ENCODE assay signal across 7 cellular contexts in genomic region chr22:11055176-11055575, GRCh38.
DNase-seq lines count a peak whose midpoint lies in the region; ATAC-seq, FAIRE-seq and TF ChIP-seq lines count a peak whose summit lies in the region.
"Not testable (repeated sequence)": the region's sequence is repeated elsewhere in the genome, so short reads cannot be mapped to it uniquely, and the experiment has no call there.

No MANE protein-coding gene starts in this region.

- TF ChIP-seq CTCF in endothelial cell (IDR thresholded peaks at IDR 0.05; ENCODE audit: unreplicated experiment); HepG2 (CRISPR knock-in tag; IDR thresholded peaks at IDR 0.05); osteocyte (IDR thresholded peaks at IDR 0.05); upper lobe of right lung (IDR thresholded peaks at IDR 0.05): not testable (repeated sequence)

- H3K4me1 ChIP-seq in HepG2 (ENCODE audit: insufficient read depth, low read length); upper lobe of right lung: not testable (repeated sequence)

- peak; percentile 51 for DNase-seq in activated CD4-positive, alpha-beta T cell treated with anti-CD3 and anti-CD28 coated beads, Interleukin-2, amount 10 ng/mL, durations not matched to agents 24 days and 14 days
- not testable (repeated sequence) for DNase-seq in endothelial cell (ENCODE audit: low spot score); left ventricle myocardium superior; HepG2 (ENCODE audit: low spot score)
- DNase-seq in mesenteric fat pad (ENCODE audit: low spot score) = peak; percentile 90
- DNase-seq in osteocyte (ENCODE audit: extremely low spot score, unreplicated experiment) = peak; percentile 87
- DNase-seq in upper lobe of right lung = peak; percentile 71

- not testable (repeated sequence) for TF ChIP-seq EP300 in HepG2 (IDR thresholded peaks at IDR 0.05; ENCODE audit: low read depth in 2 of 2, low read length in 2 of 2); HepG2 (CRISPR knock-in tag; IDR thresholded peaks at IDR 0.05; ENCODE audit: borderline replicate concordance)

- not testable (repeated sequence) for H3K27me3 Mint-ChIP-seq in activated CD4-positive, alpha-beta T cell treated with anti-CD3 and anti-CD28 coated beads, Interleukin-2, amount 10 ng/mL, durations not matched to agents 24 days and 14 days; osteocyte (ENCODE audit: unreplicated experiment)
- peaks cover 26% of the 10 kb centered on the region for H3K27me3 Mint-ChIP-seq in endothelial cell (ENCODE audit: unreplicated experiment)

- TF ChIP-seq POLR2A in HepG2 (IDR thresholded peaks at IDR 0.05; ENCODE audit: insufficient read depth in 1 of 2, low read depth in 2 of 2, low read length in 2 of 2) = not testable (repeated sequence)

- POLR2A ChIA-PET in HepG2 (lab: Yijun Ruan, JAX) = not testable (repeated sequence)

- 50% methylated on average over 8 of the region's 8 CpGs for WGBS in HepG2 (ENCODE audit: low lambda C conversion rate)

- not testable (repeated sequence) for H3K4me3 Mint-ChIP-seq in activated CD4-positive, alpha-beta T cell treated with anti-CD3 and anti-CD28 coated beads, Interleukin-2, amount 10 ng/mL, durations not matched to agents 24 days and 14 days; osteocyte (ENCODE audit: unreplicated experiment)
- H3K4me3 Mint-ChIP-seq in endothelial cell (ENCODE audit: unreplicated experiment) = peak overlapping the region; percentile 25

- not testable (repeated sequence) for H3K4me3 ChIP-seq in HepG2 (replicated peaks in 1 of 3; ENCODE audit: insufficient read depth in 1 of 3, low read depth in 2 of 3, low read length in 3 of 3); upper lobe of right lung

- H3K9ac ChIP-seq in HepG2 (ENCODE audit: insufficient read depth, low read depth, low read length) = not testable (repeated sequence)

- H3K36me3 Mint-ChIP-seq in activated CD4-positive, alpha-beta T cell treated with anti-CD3 and anti-CD28 coated beads, Interleukin-2, amount 10 ng/mL, durations not matched to agents 24 days and 14 days (ENCODE audit: low read depth); osteocyte (ENCODE audit: unreplicated experiment): not testable (repeated sequence)
- H3K36me3 Mint-ChIP-seq in endothelial cell (ENCODE audit: low read depth, unreplicated experiment) = peaks cover 16% of the 10 kb centered on the region

- H2AFZ ChIP-seq in HepG2 (ENCODE audit: low read length) = not testable (repeated sequence)

- peak; percentile 4 for ATAC-seq in left ventricle myocardium superior
- peak; percentile 4 for ATAC-seq in HepG2
- ATAC-seq in upper lobe of right lung = peak; percentile 4

- not testable (repeated sequence) for FAIRE-seq in HepG2 (lab: Jason Lieb, UNC)

- not testable (repeated sequence) for H3K27ac ChIP-seq in HepG2 (ENCODE audit: extremely low read length, insufficient read depth, low read length); upper lobe of right lung

- H4K20me1 ChIP-seq in HepG2 (ENCODE audit: insufficient read depth, low read length) = not testable (repeated sequence)

- H3K9me3 ChIP-seq in HepG2 (ENCODE audit: low read length) (peaks cover 74% of the 10 kb centered on the region), upper lobe of right lung (peaks cover 13% of the 10 kb centered on the region)

- H3K36me3 ChIP-seq in HepG2 (replicated peaks in 1 of 2; ENCODE audit: control insufficient read depth in 1 of 2, insufficient read depth in 2 of 2, low read length in 2 of 2); upper lobe of right lung: not testable (repeated sequence)

- not testable (repeated sequence) for H3K4me1 Mint-ChIP-seq in activated CD4-positive, alpha-beta T cell treated with anti-CD3 and anti-CD28 coated beads, Interleukin-2, amount 10 ng/mL, durations not matched to agents 24 days and 14 days; endothelial cell (ENCODE audit: unreplicated experiment); osteocyte (ENCODE audit: unreplicated experiment)

- in situ Hi-C loops in HepG2 (cut with HindIII; ENCODE audit: extremely low pct_ligation_motif_present, low pct_unique_long_range_greater_than_20kb) = not testable (repeated sequence)

- not testable (repeated sequence) for H3K27ac Mint-ChIP-seq in activated CD4-positive, alpha-beta T cell treated with anti-CD3 and anti-CD28 coated beads, Interleukin-2, amount 10 ng/mL, durations not matched to agents 24 days and 14 days; endothelial cell (ENCODE audit: unreplicated experiment); osteocyte (ENCODE audit: unreplicated experiment)

- TF ChIP-seq RAD21 in HepG2 (CRISPR knock-in tag; IDR thresholded peaks at IDR 0.05) = not testable (repeated sequence)

- H3K9me3 Mint-ChIP-seq in activated CD4-positive, alpha-beta T cell treated with anti-CD3 and anti-CD28 coated beads, Interleukin-2, amount 10 ng/mL, durations not matched to agents 24 days and 14 days = peaks cover 23% of the 10 kb centered on the region
- H3K9me3 Mint-ChIP-seq in endothelial cell (ENCODE audit: unreplicated experiment) = peaks cover 36% of the 10 kb centered on the region
- H3K9me3 Mint-ChIP-seq in osteocyte (ENCODE audit: unreplicated experiment) = peaks cover 15% of the 10 kb centered on the region

- not testable (repeated sequence) for H3K27me3 ChIP-seq in HepG2 (ENCODE audit: control insufficient read depth in 1 of 2, insufficient read depth in 2 of 2, low read length in 2 of 2); upper lobe of right lung

- not testable (repeated sequence) for H3K4me2 ChIP-seq in HepG2 (ENCODE audit: low read depth, low read length)

- intact Hi-C loops in activated CD4-positive, alpha-beta T cell treated with anti-CD3 and anti-CD28 coated beads, Interleukin-2, amount 10 ng/mL, durations not matched to agents 24 days and 14 days (cut with micrococcal nuclease); left ventricle myocardium superior (cut with micrococcal nuclease); HepG2 (cut with micrococcal nuclease; ENCODE audit: unreplicated experiment); upper lobe of right lung (cut with DNase I): not testable (repeated sequence)

- CTCF ChIA-PET in HepG2 (lab: Yijun Ruan, JAX; ENCODE audit: low intra/inter-chr PET ratio, low total read pairs) = not testable (repeated sequence)

- H3K79me2 ChIP-seq in HepG2 (ENCODE audit: insufficient read depth, low read length) = not testable (repeated sequence)

- not testable (repeated sequence) for BruUV-seq in HepG2 (replicated peaks; lab: Mats Ljungman, UMichigan)
